In genomic region chr15:89496155-89497098, GRCh38 we compare ENCODE assay signal across 8 cellular contexts. TPM values are rescaled to one million over a fixed set of nuclear protein-coding genes. Genes with fewer than 3 reads are reported as not detected.
DNase-seq lines count a peak whose midpoint lies in the region; TF ChIP-seq lines count a peak whose summit lies in the region.

Gene RHCG (minus strand): TSS chr15:89496583. CDS start chr15:89496544, 39 bp downstream.

- H3K4me1 Mint-ChIP-seq in brain = peaks cover under 1% of the 10 kb centered on the region

- peaks cover 9% of the 10 kb centered on the region for H3K36me3 Mint-ChIP-seq in brain

- TF ChIP-seq CTCF in brain (conservative IDR thresholded peaks at IDR 0.05) (peak; percentile 46 to 74), spleen (IDR thresholded peaks at IDR 0.05 in 8 of 11, conservative IDR thresholded peaks at IDR 0.05 in 3 of 11) (peak in 1 of 11 experiments; percentile 14)

- peaks cover 2% of the 10 kb centered on the region for H3K27me3 Mint-ChIP-seq in brain

- H3K9me3 Mint-ChIP-seq in brain = peaks cover 0 to under 1% (median 0%) of the 10 kb centered on the region in 5 experiments

- DNase-seq in DMS153 (lab: John Stamatoyannopoulos, UW) (peak; percentile 17), spleen (no peak), GM19240 (ENCODE audit: insufficient read length, low spot score) (no peak), inferior parietal cortex (ENCODE audit: extremely low spot score) (no peak), GF-D8 (lab: John Stamatoyannopoulos, UW) (no peak)
- peak; percentile 12 for DNase-seq in Jurkat, Clone E6-1 (ENCODE audit: low read depth, low spot score)

- no peak within 1 kb of the TSS for H3K27ac ChIP-seq in spleen

- peaks cover 9 to 16% (median 10%) of the 10 kb centered on the region in 6 donors for H3K4me1 ChIP-seq in spleen

- no peak within 1 kb of the TSS for H3K27ac Mint-ChIP-seq in brain

- H3K27me3 ChIP-seq in spleen (replicated peaks in 1 of 7) = peaks cover 0 to 96% (median 34%) of the 10 kb centered on the region in 7 donors

- no peak for TF ChIP-seq POLR2A in spleen (IDR thresholded peaks at IDR 0.05)

- H3K9me3 ChIP-seq in iPS-18c (ENCODE audit: control insufficient read depth, insufficient read depth, low read length) (no peaks in the 10 kb centered on the region), spleen (no peaks in the 10 kb centered on the region)

- WGBS in spleen, 5 donors = 3 to 14% (median 5%) methylated on average over 18 to 55 of the region's 55 CpGs

- intact Hi-C loops in spleen (cut with DNase I; ENCODE audit: low total_unique reads) = no loop called here

- H3K4me3 Mint-ChIP-seq in brain = peak within 1 kb of the TSS in 4 of 5 experiments; percentile 58 to 84 (median 78)

- no peaks in the 10 kb centered on the region for H3K36me3 ChIP-seq in spleen

- no peak within 1 kb of the TSS; the same call in 1 of the 2 replicates for H3K4me3 ChIP-seq in Jurkat, Clone E6-1 (ENCODE audit: low read length)
- peak within 1 kb of the TSS; percentile 47; the same call in 1 of the 2 replicates for H3K4me3 ChIP-seq in iPS-18c (ENCODE audit: insufficient read depth, low read depth, low read length)
- peak within 1 kb of the TSS in 7 of 8 donors; percentile 13 to 62 (median 27) for H3K4me3 ChIP-seq in spleen

RNA-seq across cellular contexts. Expression of gene RHCG, which starts in this region (rescaled TPM):
- not detected for polyA plus RNA-seq in Jurkat, Clone E6-1 (2012; ENCODE audit: insufficient read depth, insufficient read length)
- polyA plus RNA-seq in brain (ENCODE audit: insufficient read depth, low read depth, low replicate concordance) (4.0 TPM), spleen (1 to 10 TPM in 1 of 3 donors, under 1 TPM in 2; 0.23 to 1.6 (median 0.30) TPM)
- total RNA-seq in spleen = not detected

Comparison
In these comparisons a context has a peak if more than half of its experiments do, and no peak if none do; other contexts are left out.
1. DNase-seq: peak in DMS153 (single experiment) and Jurkat, Clone E6-1 (single experiment); none in spleen (single experiment), GM19240 (single experiment), inferior parietal cortex (single experiment) and GF-D8 (single experiment).